13 cellular contexts compared by ENCODE assay signal in the genomic region with DNA sequence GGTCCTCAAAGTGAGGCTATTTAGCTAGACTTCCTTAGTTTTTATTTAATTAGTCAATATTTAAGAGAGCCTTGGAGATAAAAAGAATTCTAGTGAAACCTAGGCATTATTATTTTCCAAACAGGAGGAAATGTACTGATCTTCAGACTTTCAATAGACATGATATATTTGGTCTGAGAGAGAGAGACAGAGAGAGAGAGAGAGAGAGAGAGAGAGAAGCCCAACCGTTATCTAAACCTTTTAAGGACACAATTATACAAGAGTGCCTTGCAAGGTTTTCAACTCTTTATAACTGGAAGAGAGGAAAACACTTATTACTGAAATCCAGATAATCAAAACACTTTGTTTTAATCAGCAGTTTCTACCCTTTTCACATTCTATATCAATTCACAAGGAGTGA.
DNase-seq lines count a peak whose midpoint lies in the region; ATAC-seq and TF ChIP-seq lines count a peak whose summit lies in the region.
"Had no signal": no experiment of that assay in that cellular context is flagged by ENCODE, and none has a peak within 500 bp of the region (broad histone marks: within the 10 kb centered on the region; RNA-seq: fewer than 3 reads in every experiment).

No MANE protein-coding gene starts in this region.

- H3K4me3 ChIP-seq in HEK293 (ENCODE audit: low read depth, low read length) = no peak overlapping the region
- H3K4me3 ChIP-seq: MG63 had no signal

- no peak for TF ChIP-seq CTCF in HEK293 (tag by site-specific recombination; IDR thresholded peaks at IDR 0.05)

- ATAC-seq in stimulated activated memory B cell treated with anti-CD40 and anti-IgM and Interleukin-4, amounts not matched to agents 10 μg/mL and 1 μg/mL and 100 μg/mL, for 72 hours = no peak
- ATAC-seq in GM21381 (IDR thresholded peaks at IDR 0.05; ENCODE audit: unreplicated experiment) = no peak

- no peak for DNase-seq in activated naive CD4-positive, alpha-beta T cell treated with anti-CD3 and anti-CD28 coated beads, Interleukin-2, amount 10 ng/mL, durations not matched to agents 7 days and 5 days
- no peak for DNase-seq in activated naive CD4-positive, alpha-beta T cell (lab: John Stamatoyannopoulos, UW)
- no peak for DNase-seq in activated naive CD8-positive, alpha-beta T cell treated with anti-CD3 and anti-CD28 coated beads for 36 hours
- DNase-seq in KG1 (lab: John Stamatoyannopoulos, UW) = no peak
- DNase-seq: COR-L47, H7, MG63, NCI-H1092 treated with DMSO at 0.1 percent for 48 hours, NCI-H1694 treated with DMSO at 0.1 percent for 48 hours had no signal

- H3K4me1 Mint-ChIP-seq in activated naive CD4-positive, alpha-beta T cell treated with anti-CD3 and anti-CD28 coated beads, Interleukin-2, amount 10 ng/mL, durations not matched to agents 7 days and 5 days = peaks cover 95% of the 10 kb centered on the region
- peaks cover 95% of the 10 kb centered on the region for H3K4me1 Mint-ChIP-seq in activated naive CD8-positive, alpha-beta T cell treated with anti-CD3 and anti-CD28 coated beads for 36 hours
- peaks cover 39% of the 10 kb centered on the region for H3K4me1 Mint-ChIP-seq in stimulated activated memory B cell treated with anti-CD40 and anti-IgM and Interleukin-4, amounts not matched to agents 10 μg/mL and 1 μg/mL and 100 μg/mL, for 72 hours

- H3K36me3 ChIP-seq in HEK293 (ENCODE audit: control insufficient read depth in 2 of 2, insufficient read depth in 1 of 2, low read length in 2 of 2) = no peaks in the 10 kb centered on the region
- H3K36me3 ChIP-seq: MG63 had no signal

- CTCF ChIA-PET in activated naive CD4-positive, alpha-beta T cell treated with anti-CD3 and anti-CD28 coated beads, Interleukin-2, amount 10 ng/mL, durations not matched to agents 7 days and 5 days (lab: Charles Lee) = interaction anchor here (1.3 to 1.4 kb wide), 3 partner anchors 37 to 291 kb away, joined by 3 to 6 read pairs (median 3); no protein-coding TSS in a partner anchor
- CTCF ChIA-PET in HEK293 (lab: Yijun Ruan, JAX) = interaction anchor here (0.7 kb wide), 1 partner anchor 249 kb away, joined by 6 read pairs; no protein-coding TSS in a partner anchor

- H3K27me3 Mint-ChIP-seq in activated naive CD4-positive, alpha-beta T cell treated with anti-CD3 and anti-CD28 coated beads, Interleukin-2, amount 10 ng/mL, durations not matched to agents 7 days and 5 days = no peaks in the 10 kb centered on the region
- H3K27me3 Mint-ChIP-seq in activated naive CD8-positive, alpha-beta T cell treated with anti-CD3 and anti-CD28 coated beads for 36 hours = no peaks in the 10 kb centered on the region
- no peaks in the 10 kb centered on the region for H3K27me3 Mint-ChIP-seq in stimulated activated memory B cell treated with anti-CD40 and anti-IgM and Interleukin-4, amounts not matched to agents 10 μg/mL and 1 μg/mL and 100 μg/mL, for 72 hours

- H3K27ac Mint-ChIP-seq in activated naive CD4-positive, alpha-beta T cell treated with anti-CD3 and anti-CD28 coated beads, Interleukin-2, amount 10 ng/mL, durations not matched to agents 7 days and 5 days = peak overlapping the region; percentile 64
- peak overlapping the region; percentile 99 for H3K27ac Mint-ChIP-seq in activated naive CD8-positive, alpha-beta T cell treated with anti-CD3 and anti-CD28 coated beads for 36 hours
- peak overlapping the region; percentile 14 for H3K27ac Mint-ChIP-seq in stimulated activated memory B cell treated with anti-CD40 and anti-IgM and Interleukin-4, amounts not matched to agents 10 μg/mL and 1 μg/mL and 100 μg/mL, for 72 hours

- H3K4me3 Mint-ChIP-seq in activated naive CD4-positive, alpha-beta T cell treated with anti-CD3 and anti-CD28 coated beads, Interleukin-2, amount 10 ng/mL, durations not matched to agents 7 days and 5 days = no peak overlapping the region
- peak overlapping the region; percentile 27 for H3K4me3 Mint-ChIP-seq in activated naive CD8-positive, alpha-beta T cell treated with anti-CD3 and anti-CD28 coated beads for 36 hours
- no peak overlapping the region for H3K4me3 Mint-ChIP-seq in stimulated activated memory B cell treated with anti-CD40 and anti-IgM and Interleukin-4, amounts not matched to agents 10 μg/mL and 1 μg/mL and 100 μg/mL, for 72 hours

- H3K9me3 Mint-ChIP-seq in activated naive CD4-positive, alpha-beta T cell treated with anti-CD3 and anti-CD28 coated beads, Interleukin-2, amount 10 ng/mL, durations not matched to agents 7 days and 5 days = no peaks in the 10 kb centered on the region
- peaks cover 3% of the 10 kb centered on the region for H3K9me3 Mint-ChIP-seq in activated naive CD8-positive, alpha-beta T cell treated with anti-CD3 and anti-CD28 coated beads for 36 hours
- H3K9me3 Mint-ChIP-seq in stimulated activated memory B cell treated with anti-CD40 and anti-IgM and Interleukin-4, amounts not matched to agents 10 μg/mL and 1 μg/mL and 100 μg/mL, for 72 hours = no peaks in the 10 kb centered on the region

- H3K4me1 ChIP-seq in HEK293 (ENCODE audit: control insufficient read depth, insufficient read depth, low read length) = peaks cover 3% of the 10 kb centered on the region; the same call in 1 of the 2 replicates

- POLR2A ChIA-PET in HEK293 (lab: Yijun Ruan, JAX) = no interaction called here

- peaks cover 46% of the 10 kb centered on the region for H3K36me3 Mint-ChIP-seq in activated naive CD4-positive, alpha-beta T cell treated with anti-CD3 and anti-CD28 coated beads, Interleukin-2, amount 10 ng/mL, durations not matched to agents 7 days and 5 days
- H3K36me3 Mint-ChIP-seq in activated naive CD8-positive, alpha-beta T cell treated with anti-CD3 and anti-CD28 coated beads for 36 hours = peaks cover 82% of the 10 kb centered on the region
- H3K36me3 Mint-ChIP-seq in stimulated activated memory B cell treated with anti-CD40 and anti-IgM and Interleukin-4, amounts not matched to agents 10 μg/mL and 1 μg/mL and 100 μg/mL, for 72 hours = no peaks in the 10 kb centered on the region

- H3K27ac ChIP-seq in HEK293 (ENCODE audit: extremely low read depth, low read depth, low read length) = no peak overlapping the region
- H3K27ac ChIP-seq: RWPE1 had no signal

- H3K9me3 ChIP-seq in HEK293 (ENCODE audit: control insufficient read depth, insufficient read depth, low read depth, low read length) = no peaks in the 10 kb centered on the region
- H3K9me3 ChIP-seq: MG63 had no signal

TF ChIP-seq in HEK293, 187 proteins besides CTCF, POLR2A, EP300 and RAD21 (continues in another document):
- TF ChIP-seq, protein P1, sequence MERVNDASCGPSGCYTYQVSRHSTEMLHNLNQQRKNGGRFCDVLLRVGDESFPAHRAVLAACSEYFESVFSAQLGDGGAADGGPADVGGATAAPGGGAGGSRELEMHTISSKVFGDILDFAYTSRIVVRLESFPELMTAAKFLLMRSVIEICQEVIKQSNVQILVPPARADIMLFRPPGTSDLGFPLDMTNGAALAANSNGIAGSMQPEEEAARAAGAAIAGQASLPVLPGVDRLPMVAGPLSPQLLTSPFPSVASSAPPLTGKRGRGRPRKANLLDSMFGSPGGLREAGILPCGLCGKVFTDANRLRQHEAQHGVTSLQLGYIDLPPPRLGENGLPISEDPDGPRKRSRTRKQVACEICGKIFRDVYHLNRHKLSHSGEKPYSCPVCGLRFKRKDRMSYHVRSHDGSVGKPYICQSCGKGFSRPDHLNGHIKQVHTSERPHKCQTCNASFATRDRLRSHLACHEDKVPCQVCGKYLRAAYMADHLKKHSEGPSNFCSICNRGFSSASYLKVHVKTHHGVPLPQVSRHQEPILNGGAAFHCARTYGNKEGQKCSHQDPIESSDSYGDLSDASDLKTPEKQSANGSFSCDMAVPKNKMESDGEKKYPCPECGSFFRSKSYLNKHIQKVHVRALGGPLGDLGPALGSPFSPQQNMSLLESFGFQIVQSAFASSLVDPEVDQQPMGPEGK (tag by site-specific recombination; IDR thresholded peaks at IDR 0.05) = no peak
- TF ChIP-seq ZNF521 (tag by site-specific recombination; IDR thresholded peaks at IDR 0.05) (no peak), ZEB2 (tag by site-specific recombination; IDR thresholded peaks at IDR 0.05) (no peak), GLI4 (tag by site-specific recombination; IDR thresholded peaks at IDR 0.05) (no peak), ZNF19 (tag by site-specific recombination; IDR thresholded peaks at IDR 0.05; ENCODE audit: low read depth) (no peak), ZIC2 (tag by site-specific recombination; IDR thresholded peaks at IDR 0.05) (no peak)
- TF ChIP-seq, protein P2, sequence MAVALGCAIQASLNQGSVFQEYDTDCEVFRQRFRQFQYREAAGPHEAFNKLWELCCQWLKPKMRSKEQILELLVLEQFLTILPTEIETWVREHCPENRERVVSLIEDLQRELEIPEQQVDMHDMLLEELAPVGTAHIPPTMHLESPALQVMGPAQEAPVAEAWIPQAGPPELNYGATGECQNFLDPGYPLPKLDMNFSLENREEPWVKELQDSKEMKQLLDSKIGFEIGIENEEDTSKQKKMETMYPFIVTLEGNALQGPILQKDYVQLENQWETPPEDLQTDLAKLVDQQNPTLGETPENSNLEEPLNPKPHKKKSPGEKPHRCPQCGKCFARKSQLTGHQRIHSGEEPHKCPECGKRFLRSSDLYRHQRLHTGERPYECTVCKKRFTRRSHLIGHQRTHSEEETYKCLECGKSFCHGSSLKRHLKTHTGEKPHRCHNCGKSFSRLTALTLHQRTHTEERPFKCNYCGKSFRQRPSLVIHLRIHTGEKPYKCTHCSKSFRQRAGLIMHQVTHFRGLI (tag by site-specific recombination; IDR thresholded peaks at IDR 0.05) = peak; percentile 95
- TF ChIP-seq, protein P3, sequence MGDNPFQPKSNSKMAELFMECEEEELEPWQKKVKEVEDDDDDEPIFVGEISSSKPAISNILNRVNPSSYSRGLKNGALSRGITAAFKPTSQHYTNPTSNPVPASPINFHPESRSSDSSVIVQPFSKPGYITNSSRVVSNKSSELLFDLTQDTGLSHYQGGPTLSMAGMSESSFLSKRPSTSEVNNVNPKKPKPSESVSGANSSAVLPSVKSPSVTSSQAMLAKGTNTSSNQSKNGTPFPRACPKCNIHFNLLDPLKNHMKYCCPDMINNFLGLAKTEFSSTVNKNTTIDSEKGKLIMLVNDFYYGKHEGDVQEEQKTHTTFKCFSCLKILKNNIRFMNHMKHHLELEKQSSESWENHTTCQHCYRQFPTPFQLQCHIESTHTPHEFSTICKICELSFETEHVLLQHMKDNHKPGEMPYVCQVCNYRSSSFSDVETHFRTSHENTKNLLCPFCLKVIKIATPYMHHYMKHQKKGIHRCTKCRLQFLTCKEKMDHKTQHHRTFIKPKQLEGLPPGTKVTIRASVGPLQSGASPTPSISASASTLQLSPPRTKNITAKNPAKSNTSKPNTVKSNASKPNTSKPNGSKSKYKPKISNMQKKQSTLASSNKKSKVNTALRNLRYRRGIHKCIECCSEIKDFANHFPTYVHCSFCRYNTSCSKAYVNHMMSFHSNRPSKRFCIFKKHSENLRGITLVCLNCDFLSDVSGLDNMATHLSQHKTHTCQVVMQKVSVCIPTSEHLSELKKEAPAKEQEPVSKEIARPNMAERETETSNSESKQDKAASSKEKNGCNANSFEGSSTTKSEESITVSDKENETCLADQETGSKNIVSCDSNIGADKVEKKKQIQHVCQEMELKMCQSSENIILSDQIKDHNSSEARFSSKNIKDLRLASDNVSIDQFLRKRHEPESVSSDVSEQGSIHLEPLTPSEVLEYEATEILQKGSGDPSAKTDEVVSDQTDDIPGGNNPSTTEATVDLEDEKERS (tag by site-specific recombination; IDR thresholded peaks at IDR 0.05) = no peak

Comparison
In these comparisons a context has a peak if more than half of its experiments do, and no peak if none do; other contexts are left out.
1. H3K27ac Mint-ChIP-seq: peak in every context shown above with its lines; median percentile 99 in activated naive CD8-positive, alpha-beta T cell treated with anti-CD3 and anti-CD28 coated beads for 36 hours; 64 in activated naive CD4-positive, alpha-beta T cell treated with anti-CD3 and anti-CD28 coated beads, Interleukin-2, amount 10 ng/mL, durations not matched to agents 7 days and 5 days; 14 in stimulated activated memory B cell treated with anti-CD40 and anti-IgM and Interleukin-4, amounts not matched to agents 10 μg/mL and 1 μg/mL and 100 μg/mL, for 72 hours.